11 cellular contexts compared by ENCODE assay signal in the genomic region with DNA sequence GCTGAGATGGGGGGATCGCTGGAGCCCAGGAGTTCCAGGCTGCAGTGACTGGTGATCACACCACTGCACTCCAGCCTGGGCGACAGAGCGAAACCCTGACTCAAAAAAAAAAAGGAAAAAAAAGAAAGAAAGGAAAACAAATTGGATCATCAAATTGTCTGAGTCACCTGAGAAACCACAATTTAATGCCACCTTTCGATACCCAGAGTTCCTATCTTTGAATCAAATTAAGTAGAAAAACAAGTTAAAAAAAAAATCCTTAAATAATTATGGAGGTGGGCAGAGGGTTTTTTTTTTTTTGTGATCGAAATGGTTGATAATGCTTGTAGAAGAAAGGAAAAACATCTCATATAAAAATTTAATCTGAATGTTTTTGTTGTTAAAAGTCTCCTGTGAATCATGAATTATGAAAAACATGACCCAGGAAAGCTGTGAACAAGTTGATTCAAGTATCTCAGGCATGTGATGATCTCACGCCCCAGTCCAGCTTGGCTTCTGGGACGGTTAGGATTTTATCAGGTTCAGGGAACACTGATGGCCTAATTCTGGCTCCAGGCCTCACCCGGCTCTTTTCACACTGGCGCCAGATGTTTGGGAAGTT. TPM values are rescaled to one million over a fixed set of nuclear protein-coding genes. Genes with fewer than 3 reads are reported as not detected.
DNase-seq lines count a peak whose midpoint lies in the region; TF ChIP-seq lines count a peak whose summit lies in the region.
"Had no signal": no experiment of that assay in that cellular context is flagged by ENCODE, and none has a peak within 500 bp of the region (broad histone marks: within the 10 kb centered on the region; RNA-seq: fewer than 3 reads in every experiment).

No MANE protein-coding gene starts in this region.

- CTCF ChIA-PET in HEK293 (lab: Yijun Ruan, JAX) (interaction anchor here (0.5 kb wide), 1 partner anchor 111 kb away, joined by 4 read pairs; no protein-coding TSS in a partner anchor), MCF 10A (lab: Yijun Ruan, JAX) (interaction anchor here (0.6 to 1.1 kb wide), 3 partner anchors 48 to 481 kb away, joined by 3 to 7 read pairs (median 3); a partner anchor contains a TSS)

- H3K4me1 ChIP-seq in HEK293 (ENCODE audit: control insufficient read depth, insufficient read depth, low read length) (no peaks in the 10 kb centered on the region), hepatocyte (ENCODE audit: insufficient read depth) (no peaks in the 10 kb centered on the region), tibial nerve (no peaks in the 10 kb centered on the region)

- TF ChIP-seq CTCF in HEK293 (tag by site-specific recombination; IDR thresholded peaks at IDR 0.05) (no peak), MCF 10A (IDR thresholded peaks at IDR 0.05; ENCODE audit: unreplicated experiment) (no peak), hepatocyte (IDR thresholded peaks at IDR 0.05; ENCODE audit: poor library complexity) (no peak), tibial nerve (IDR thresholded peaks at IDR 0.05) (no peak), type B pancreatic cell (conservative IDR thresholded peaks at IDR 0.05) (no peak), GM10266 (IDR thresholded peaks at IDR 0.05; ENCODE audit: control insufficient read depth, insufficient read depth, low read depth, missing control alignments) (no peak)

- H3K4me3 Mint-ChIP-seq in MCF 10A (ENCODE audit: unreplicated experiment) (peak overlapping the region; percentile 33), type B pancreatic cell (no peak overlapping the region)
- no peak overlapping the region for H3K4me3 Mint-ChIP-seq in activated T-helper 2 cell treated with anti-CD3 and anti-CD28 coated beads, Interferon-gamma antibody, Interleukin-2, Interleukin-4, amounts not matched to agents 10 μg/mL and 5 μg/mL and 100 μg/mL, durations not matched to agents 14 hours and 24 hours and 36 hours (ENCODE audit: low read depth)

- DNase-seq in MCF 10A (ENCODE audit: unreplicated experiment) (peak; percentile 92), hepatocyte (ENCODE audit: low spot score) (peak; percentile 48), tibial nerve (ENCODE audit: low spot score in 2 of 2) (peak; percentile 33 to 63), SIG-M5 (lab: John Stamatoyannopoulos, UW) (no peak), type B pancreatic cell (ENCODE audit: extremely low spot score, unreplicated experiment) (no peak), GM10266 (ENCODE audit: extremely low spot score) (no peak)
- DNase-seq in activated T-helper 2 cell treated with anti-CD3 and anti-CD28 coated beads, Interferon-gamma antibody, Interleukin-2, Interleukin-4, amounts not matched to agents 10 μg/mL and 5 μg/mL and 100 μg/mL, durations not matched to agents 14 hours and 24 hours and 36 hours (ENCODE audit: low spot score), result no peak
- DNase-seq: DND-41, NCI-H526 treated with DMSO at 0.1 percent for 48 hours, T-helper 1 cell had no signal

- no peaks in the 10 kb centered on the region for H3K27me3 Mint-ChIP-seq in MCF 10A (ENCODE audit: insufficient read depth, unreplicated experiment)
- no peaks in the 10 kb centered on the region for H3K27me3 Mint-ChIP-seq in activated T-helper 2 cell treated with anti-CD3 and anti-CD28 coated beads, Interferon-gamma antibody, Interleukin-2, Interleukin-4, amounts not matched to agents 10 μg/mL and 5 μg/mL and 100 μg/mL, durations not matched to agents 14 hours and 24 hours and 36 hours (ENCODE audit: low read depth)
- H3K27me3 Mint-ChIP-seq in type B pancreatic cell, result peaks cover 4% of the 10 kb centered on the region

- H3K27ac Mint-ChIP-seq in MCF 10A (ENCODE audit: low read depth, unreplicated experiment) (peak overlapping the region; percentile 97), type B pancreatic cell (no peak overlapping the region)
- no peak overlapping the region for H3K27ac Mint-ChIP-seq in activated T-helper 2 cell treated with anti-CD3 and anti-CD28 coated beads, Interferon-gamma antibody, Interleukin-2, Interleukin-4, amounts not matched to agents 10 μg/mL and 5 μg/mL and 100 μg/mL, durations not matched to agents 14 hours and 24 hours and 36 hours

- H3K9me3 ChIP-seq in HEK293 (ENCODE audit: control insufficient read depth, insufficient read depth, low read depth, low read length), result no peaks in the 10 kb centered on the region
- H3K9me3 ChIP-seq in hepatocyte (ENCODE audit: low read depth), result no peaks in the 10 kb centered on the region
- H3K9me3 ChIP-seq in tibial nerve, result peaks cover 0 to 9% (median 0%) of the 10 kb centered on the region in 4 donors

- H3K4me1 Mint-ChIP-seq in MCF 10A (ENCODE audit: insufficient read depth, unreplicated experiment) (no peaks in the 10 kb centered on the region), type B pancreatic cell (ENCODE audit: unreplicated experiment) (no peaks in the 10 kb centered on the region)
- H3K4me1 Mint-ChIP-seq in activated T-helper 2 cell treated with anti-CD3 and anti-CD28 coated beads, Interferon-gamma antibody, Interleukin-2, Interleukin-4, amounts not matched to agents 10 μg/mL and 5 μg/mL and 100 μg/mL, durations not matched to agents 14 hours and 24 hours and 36 hours (ENCODE audit: low read depth), result no peaks in the 10 kb centered on the region

- no peak overlapping the region for H3K4me3 ChIP-seq in HEK293 (ENCODE audit: low read depth, low read length)
- H3K4me3 ChIP-seq in hepatocyte, result no peak overlapping the region
- no peak overlapping the region for H3K4me3 ChIP-seq in tibial nerve

- H3K4me2 ChIP-seq in hepatocyte, result no peak overlapping the region

- no peaks in the 10 kb centered on the region for H4K20me1 ChIP-seq in hepatocyte (ENCODE audit: insufficient read depth, poor library complexity, severe bottlenecking)

- H3K36me3 ChIP-seq in HEK293 (ENCODE audit: control insufficient read depth in 2 of 2, insufficient read depth in 1 of 2, low read length in 2 of 2) (no peaks in the 10 kb centered on the region), hepatocyte (replicated peaks; ENCODE audit: insufficient read depth, low read depth) (no peaks in the 10 kb centered on the region), tibial nerve (no peaks in the 10 kb centered on the region)

- peak in 1 of 2 donors; percentile 42 for TF ChIP-seq EP300 in tibial nerve (IDR thresholded peaks at IDR 0.05)

- H3K27ac ChIP-seq in HEK293 (ENCODE audit: extremely low read depth, low read depth, low read length) (no peak overlapping the region), hepatocyte (peak overlapping the region; percentile 32), tibial nerve (peak overlapping the region in 1 of 4 donors; percentile 14)

- no peak overlapping the region for H2AFZ ChIP-seq in hepatocyte

- no peak for TF ChIP-seq POLR2A in tibial nerve (IDR thresholded peaks at IDR 0.05)

- H3K27me3 ChIP-seq in hepatocyte (no peaks in the 10 kb centered on the region), tibial nerve (no peaks in the 10 kb centered on the region)

- POLR2A ChIA-PET in HEK293 (lab: Yijun Ruan, JAX), result no interaction called here
- POLR2A ChIA-PET in MCF 10A (lab: Yijun Ruan, JAX), result interaction anchor here (0.8 to 1.6 kb wide), 9 partner anchors 15 to 100 kb away, joined by 3 to 7 read pairs (median 5); no protein-coding TSS in a partner anchor

- intact Hi-C loops in MCF 10A (cut with micrococcal nuclease), result loop anchor here (1.0 to 2.0 kb wide), 2 partner anchors 37 to 75 kb away; no protein-coding TSS in a partner anchor
- intact Hi-C loops in activated T-helper 2 cell treated with anti-CD3 and anti-CD28 coated beads, Interferon-gamma antibody, Interleukin-2, Interleukin-4, amounts not matched to agents 10 μg/mL and 5 μg/mL and 100 μg/mL, durations not matched to agents 14 hours and 24 hours and 36 hours (cut with micrococcal nuclease), result no loop called here

- BruUV-seq in MCF 10A (replicated peaks; lab: Mats Ljungman, UMichigan), result no TSS peak

- H3K9me3 Mint-ChIP-seq in MCF 10A (ENCODE audit: unreplicated experiment) (no peaks in the 10 kb centered on the region), type B pancreatic cell (no peaks in the 10 kb centered on the region)
- H3K9me3 Mint-ChIP-seq in activated T-helper 2 cell treated with anti-CD3 and anti-CD28 coated beads, Interferon-gamma antibody, Interleukin-2, Interleukin-4, amounts not matched to agents 10 μg/mL and 5 μg/mL and 100 μg/mL, durations not matched to agents 14 hours and 24 hours and 36 hours, result no peaks in the 10 kb centered on the region

- 77% methylated on average over 9 of the region's 9 CpGs for WGBS in hepatocyte (ENCODE audit: low lambda C conversion rate, missing lambda C conversion rate)
- WGBS in tibial nerve, 2 donors, result 63 to 67% methylated on average over 9 of the region's 9 CpGs

- H3K36me3 Mint-ChIP-seq in MCF 10A (ENCODE audit: insufficient read depth, unreplicated experiment) (no peaks in the 10 kb centered on the region), type B pancreatic cell (no peaks in the 10 kb centered on the region)
- H3K36me3 Mint-ChIP-seq in activated T-helper 2 cell treated with anti-CD3 and anti-CD28 coated beads, Interferon-gamma antibody, Interleukin-2, Interleukin-4, amounts not matched to agents 10 μg/mL and 5 μg/mL and 100 μg/mL, durations not matched to agents 14 hours and 24 hours and 36 hours (ENCODE audit: low read depth), result no peaks in the 10 kb centered on the region

- H3K79me2 ChIP-seq in hepatocyte, result no peaks in the 10 kb centered on the region

- no peaks in the 10 kb centered on the region for H3K9me2 ChIP-seq in hepatocyte (replicated peaks; ENCODE audit: insufficient read depth)

TF ChIP-seq in HEK293, 187 proteins besides CTCF, POLR2A, EP300 and RAD21 (continues in another document):
- no peak for TF ChIP-seq ZNF571 (tag by site-specific recombination; IDR thresholded peaks at IDR 0.05)
- TF ChIP-seq BCL11B (tag by site-specific recombination; IDR thresholded peaks at IDR 0.05; ENCODE audit: low read depth), result no peak
- peak; percentile 44; the same call in 1 of the 2 replicates for TF ChIP-seq OSR2 (tag by site-specific recombination; IDR thresholded peaks at IDR 0.05)
- TF ChIP-seq SP7 (tag by site-specific recombination; IDR thresholded peaks at IDR 0.05), result peak; percentile 40; the same call in 1 of the 2 replicates
- TF ChIP-seq ZNF785 (tag by site-specific recombination; IDR thresholded peaks at IDR 0.05), result no peak
- TF ChIP-seq ZNF366 (tag by site-specific recombination; conservative IDR thresholded peaks at IDR 0.05), result 0 out of 2 replicates have a peak, but pooled peaks have one; percentile 9
- TF ChIP-seq ZNF114 (tag by site-specific recombination; IDR thresholded peaks at IDR 0.05), result no peak
- TF ChIP-seq ZNF585B (tag by site-specific recombination; IDR thresholded peaks at IDR 0.05), result no peak
- no peak for TF ChIP-seq MZF1 (tag by site-specific recombination; IDR thresholded peaks at IDR 0.05; ENCODE audit: borderline replicate concordance)
- TF ChIP-seq YY1 (tag by site-specific recombination; IDR thresholded peaks at IDR 0.05), result no peak

RNA-seq across cellular contexts. Expression of a gene that starts 25.3 kb away (rescaled TPM):
- total RNA-seq in MCF 10A (2022), result 47.6 and 63.7 TPM in 2 replicates
- total RNA-seq in hepatocyte, result 60.1 and 64.3 TPM in 2 replicates
- 76.8 and 92.5 TPM in 2 replicates for polyA plus RNA-seq in hepatocyte
- 100 to 1,000 TPM in 1 of 4 donors, 10 to 100 TPM in 3; 74.5 to 104 (median 84.3) TPM for total RNA-seq in tibial nerve
- 29.5 and 31.5 TPM in 2 replicates for total RNA-seq in activated T-helper 2 cell treated with anti-CD3 and anti-CD28 coated beads, Interferon-gamma antibody, Interleukin-2, Interleukin-4, amounts not matched to agents 10 μg/mL and 5 μg/mL and 100 μg/mL, durations not matched to agents 14 hours and 24 hours and 36 hours
- 76.4 and 79.2 TPM in 2 replicates for total RNA-seq in type B pancreatic cell (ENCODE audit: low replicate concordance)

Comparison
In these comparisons a context has a peak if more than half of its experiments do, and no peak if none do; other contexts are left out.
1. DNase-seq: peak in MCF 10A (single experiment), hepatocyte (single experiment) and tibial nerve (2 of 2); none in activated T-helper 2 cell treated with anti-CD3 and anti-CD28 coated beads, Interferon-gamma antibody, Interleukin-2, Interleukin-4, amounts not matched to agents 10 μg/mL and 5 μg/mL and 100 μg/mL, durations not matched to agents 14 hours and 24 hours and 36 hours (single experiment), SIG-M5 (single experiment), type B pancreatic cell (single experiment) and GM10266 (single experiment).